In genomic region chr4:14336656-14337055, GRCh38 we compare ENCODE assay signal across 19 cellular contexts.
"Had no signal": no experiment of that assay in that cellular context is flagged by ENCODE, and none has a peak within 500 bp of the region (broad histone marks: within the 10 kb centered on the region; RNA-seq: fewer than 3 reads in every experiment).

No MANE protein-coding gene starts in this region.

- H3K4me3 Mint-ChIP-seq: activated CD4-positive, alpha-beta T cell treated with anti-CD3 and anti-CD28 coated beads, Interleukin-2, amount 10 ng/mL, durations not matched to agents 7 days and 5 days; activated naive CD8-positive, alpha-beta T cell treated with anti-CD3 and anti-CD28 coated beads, Interleukin-2, amount 10 ng/mL, durations not matched to agents 7 days and 5 days; activated T-cell treated with anti-CD3 and anti-CD28 coated beads, Interleukin-2, amount 50 U/mL, for 72 hours; brain; dendritic cell treated with granulocyte-macrophage colony-stimulating factor and Interleukin-4, amounts not matched to agents 40 ng/mL and 50 ng/mL, for 4 days; natural killer cell; stimulated activated naive B cell treated with anti-CD40 and anti-IgM and Interleukin-4, amounts not matched to agents 10 μg/mL and 1 μg/mL and 100 μg/mL, for 72 hours had no signal

- H3K36me3 Mint-ChIP-seq: activated naive CD8-positive, alpha-beta T cell treated with anti-CD3 and anti-CD28 coated beads, Interleukin-2, amount 10 ng/mL, durations not matched to agents 7 days and 5 days; brain; natural killer cell; stimulated activated naive B cell treated with anti-CD40 and anti-IgM and Interleukin-4, amounts not matched to agents 10 μg/mL and 1 μg/mL and 100 μg/mL, for 72 hours had no signal

- H3K9me3 ChIP-seq: gastrocnemius medialis, mucosa of descending colon, neutrophil, thyroid gland had no signal

- ATAC-seq: activated T-cell treated with anti-CD3 and anti-CD28 coated beads, Interleukin-2, amount 50 U/mL, for 72 hours; gastrocnemius medialis; left lobe of liver; mucosa of descending colon; natural killer cell; right cardiac atrium; stimulated activated naive B cell treated with anti-CD40 and anti-IgM and Interleukin-4, amounts not matched to agents 10 μg/mL and 1 μg/mL and 100 μg/mL, for 72 hours had no signal

- H3K4me3 ChIP-seq: gastrocnemius medialis, mucosa of descending colon, skin epidermis, thyroid gland had no signal

- H3K27ac Mint-ChIP-seq: activated CD4-positive, alpha-beta T cell treated with anti-CD3 and anti-CD28 coated beads, Interleukin-2, amount 10 ng/mL, durations not matched to agents 7 days and 5 days; activated naive CD8-positive, alpha-beta T cell treated with anti-CD3 and anti-CD28 coated beads, Interleukin-2, amount 10 ng/mL, durations not matched to agents 7 days and 5 days; activated T-cell treated with anti-CD3 and anti-CD28 coated beads, Interleukin-2, amount 50 U/mL, for 72 hours; dendritic cell treated with granulocyte-macrophage colony-stimulating factor and Interleukin-4, amounts not matched to agents 40 ng/mL and 50 ng/mL, for 4 days; natural killer cell; stimulated activated naive B cell treated with anti-CD40 and anti-IgM and Interleukin-4, amounts not matched to agents 10 μg/mL and 1 μg/mL and 100 μg/mL, for 72 hours had no signal

- H3K27ac ChIP-seq: gastrocnemius medialis, neutrophil, skin epidermis, thyroid gland had no signal

- H3K4me1 Mint-ChIP-seq: activated CD4-positive, alpha-beta T cell treated with anti-CD3 and anti-CD28 coated beads, Interleukin-2, amount 10 ng/mL, durations not matched to agents 7 days and 5 days; activated naive CD8-positive, alpha-beta T cell treated with anti-CD3 and anti-CD28 coated beads, Interleukin-2, amount 10 ng/mL, durations not matched to agents 7 days and 5 days; natural killer cell had no signal

- H3K36me3 ChIP-seq: gastrocnemius medialis, neutrophil, thyroid gland had no signal

- H3K27me3 Mint-ChIP-seq: activated CD4-positive, alpha-beta T cell treated with anti-CD3 and anti-CD28 coated beads, Interleukin-2, amount 10 ng/mL, durations not matched to agents 7 days and 5 days; brain; dendritic cell treated with granulocyte-macrophage colony-stimulating factor and Interleukin-4, amounts not matched to agents 40 ng/mL and 50 ng/mL, for 4 days; stimulated activated naive B cell treated with anti-CD40 and anti-IgM and Interleukin-4, amounts not matched to agents 10 μg/mL and 1 μg/mL and 100 μg/mL, for 72 hours had no signal

- H3K27me3 ChIP-seq: gastrocnemius medialis, neutrophil, thyroid gland had no signal

- H3K9me3 Mint-ChIP-seq: activated naive CD8-positive, alpha-beta T cell treated with anti-CD3 and anti-CD28 coated beads, Interleukin-2, amount 10 ng/mL, durations not matched to agents 7 days and 5 days; dendritic cell treated with granulocyte-macrophage colony-stimulating factor and Interleukin-4, amounts not matched to agents 40 ng/mL and 50 ng/mL, for 4 days; stimulated activated naive B cell treated with anti-CD40 and anti-IgM and Interleukin-4, amounts not matched to agents 10 μg/mL and 1 μg/mL and 100 μg/mL, for 72 hours had no signal

- DNase-seq: activated CD4-positive, alpha-beta T cell treated with anti-CD3 and anti-CD28 coated beads, Interleukin-2, amount 10 ng/mL, durations not matched to agents 7 days and 5 days; activated CD8-positive, alpha-beta memory T cell treated with anti-CD3 and anti-CD28 coated beads, Interleukin-2, amount 50 U/mL, for 48 hours; activated naive CD4-positive, alpha-beta T cell; activated naive CD8-positive, alpha-beta T cell treated with anti-CD3 and anti-CD28 coated beads, Interleukin-2, amount 10 ng/mL, durations not matched to agents 7 days and 5 days; activated T-cell treated with anti-CD3 and anti-CD28 coated beads, Interleukin-2, amount 50 U/mL, for 72 hours; effector memory CD4-positive, alpha-beta T cell; gastrocnemius medialis; mucosa of descending colon; natural killer cell; right cardiac atrium; stimulated activated CD4-positive, alpha-beta T cell treated with anti-CD3 and anti-CD28 coated beads, Interleukin-15, amount 100 ng/mL, for 24 hours; stimulated activated CD4-positive, alpha-beta T cell treated with anti-CD3 and anti-CD28 coated beads, Interleukin-4, amount 100 ng/mL, for 1 hour; stimulated activated naive B cell treated with anti-CD40 and anti-IgM and Interleukin-4, amounts not matched to agents 10 μg/mL and 1 μg/mL and 100 μg/mL, for 72 hours; thyroid gland had no signal

- H3K4me1 ChIP-seq: gastrocnemius medialis, thyroid gland had no signal
